In the genomic region with DNA sequence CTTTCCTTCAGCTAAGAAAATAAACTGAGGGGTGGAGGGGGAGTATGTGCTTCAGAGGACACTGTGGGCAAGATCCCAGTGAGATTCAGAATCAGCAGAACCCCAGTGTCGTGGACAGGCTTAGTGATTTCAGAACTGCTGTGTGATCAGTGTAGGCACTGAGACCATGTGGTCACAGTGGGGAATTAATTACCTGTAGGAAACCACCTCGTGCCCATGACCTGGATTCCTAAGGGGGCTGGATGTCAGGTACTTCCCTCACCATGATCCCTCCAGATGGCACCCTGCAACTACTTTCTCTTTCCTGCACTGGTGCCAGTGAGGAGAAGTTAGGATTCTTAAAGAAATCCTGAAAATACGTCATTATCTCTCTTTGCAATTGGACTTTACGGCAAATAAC, we compare ENCODE assay signal across 13 cellular contexts.
A peak's percentile ranks its signal among the peaks of the same experiment; 100 is the strongest.
DNase-seq lines count a peak whose midpoint lies in the region; ATAC-seq and TF ChIP-seq lines count a peak whose summit lies in the region.
"Had no signal": no experiment of that assay in that cellular context is flagged by ENCODE, and none has a peak within 500 bp of the region (broad histone marks: within the 10 kb centered on the region; RNA-seq: fewer than 3 reads in every experiment).

No MANE protein-coding gene starts in this region.

- H3K9ac ChIP-seq in HUES48 (ENCODE audit: low read depth, low read length) = no peak overlapping the region

- no peaks in the 10 kb centered on the region for H3K9me3 Mint-ChIP-seq in brain
- H3K9me3 Mint-ChIP-seq in activated CD4-positive, alpha-beta memory T cell treated with anti-CD3 and anti-CD28 coated beads, Interleukin-2, amount 10 ng/mL, durations not matched to agents 7 days and 5 days = no peaks in the 10 kb centered on the region

- CTCF ChIA-PET in activated CD4-positive, alpha-beta memory T cell treated with anti-CD3 and anti-CD28 coated beads, Interleukin-2, amount 10 ng/mL, durations not matched to agents 7 days and 5 days (lab: Charles Lee) = no interaction called here

- H3K36me3 Mint-ChIP-seq in brain = peaks cover 24% of the 10 kb centered on the region
- peaks cover 1% of the 10 kb centered on the region for H3K36me3 Mint-ChIP-seq in activated CD4-positive, alpha-beta memory T cell treated with anti-CD3 and anti-CD28 coated beads, Interleukin-2, amount 10 ng/mL, durations not matched to agents 7 days and 5 days (ENCODE audit: low read depth)

- H3K4me3 ChIP-seq in HUES48 (ENCODE audit: low read depth, low read length) = no peak overlapping the region
- H3K4me3 ChIP-seq: gastroesophageal sphincter, ovary, SJSA1, tibial artery had no signal

- in situ Hi-C loops in GM13977 (cut with MboI; ENCODE audit: low pct_unique_long_range_greater_than_20kb, low sequenced_read_pairs, unreplicated experiment) = no loop called here

- no peaks in the 10 kb centered on the region for H3K9me3 ChIP-seq in HUES48 (ENCODE audit: control insufficient read depth, insufficient read depth, low read length)
- H3K9me3 ChIP-seq: gastroesophageal sphincter, ovary, SJSA1, tibial artery had no signal

- H3K4me3 Mint-ChIP-seq in brain = no peak overlapping the region
- no peak overlapping the region for H3K4me3 Mint-ChIP-seq in activated CD4-positive, alpha-beta memory T cell treated with anti-CD3 and anti-CD28 coated beads, Interleukin-2, amount 10 ng/mL, durations not matched to agents 7 days and 5 days

- peak overlapping the region; percentile 2 for H3K27ac ChIP-seq in HUES48 (ENCODE audit: low read depth, low read length)
- H3K27ac ChIP-seq: gastroesophageal sphincter, ovary, SJSA1, tibial artery had no signal

- H3K27me3 ChIP-seq in HUES48 (ENCODE audit: control insufficient read depth, insufficient read depth, low read length) = no peaks in the 10 kb centered on the region
- H3K27me3 ChIP-seq: gastroesophageal sphincter, ovary, SJSA1, tibial artery had no signal

- DNase-seq in GM13977 (ENCODE audit: low spot score) (no peak), medulla oblongata (ENCODE audit: extremely low spot score) (peak; percentile 35), NCI-H187 treated with DMSO at 0.1 percent for 48 hours (lab: John Stamatoyannopoulos, UW) (no peak)
- DNase-seq in activated CD4-positive, alpha-beta memory T cell treated with anti-CD3 and anti-CD28 coated beads, Interleukin-2, amount 10 ng/mL, durations not matched to agents 7 days and 5 days = no peak
- DNase-seq: MM.1S, NCI-H2081, ovary, tibial artery had no signal

- no peak for ATAC-seq in GM18858 (IDR thresholded peaks at IDR 0.05; ENCODE audit: unreplicated experiment)
- ATAC-seq: gastroesophageal sphincter had no signal

- H3K27me3 Mint-ChIP-seq in brain = no peaks in the 10 kb centered on the region
- no peaks in the 10 kb centered on the region for H3K27me3 Mint-ChIP-seq in activated CD4-positive, alpha-beta memory T cell treated with anti-CD3 and anti-CD28 coated beads, Interleukin-2, amount 10 ng/mL, durations not matched to agents 7 days and 5 days

- TF ChIP-seq CTCF in GM13977 (IDR thresholded peaks at IDR 0.05; ENCODE audit: extremely low read depth, insufficient read depth, missing control alignments) (peak; percentile 15), brain (conservative IDR thresholded peaks at IDR 0.05) (no peak)

- H3K36me3 ChIP-seq in HUES48 (ENCODE audit: control insufficient read depth, insufficient read depth, low read length) = no peaks in the 10 kb centered on the region
- H3K36me3 ChIP-seq: ovary, SJSA1 had no signal

- peak overlapping the region in 3 of 5 experiments; percentile 69 to 91 (median 74) for H3K27ac Mint-ChIP-seq in brain
- H3K27ac Mint-ChIP-seq in activated CD4-positive, alpha-beta memory T cell treated with anti-CD3 and anti-CD28 coated beads, Interleukin-2, amount 10 ng/mL, durations not matched to agents 7 days and 5 days = no peak overlapping the region

- peaks cover 29% of the 10 kb centered on the region for H3K4me1 Mint-ChIP-seq in brain
- H3K4me1 Mint-ChIP-seq in activated CD4-positive, alpha-beta memory T cell treated with anti-CD3 and anti-CD28 coated beads, Interleukin-2, amount 10 ng/mL, durations not matched to agents 7 days and 5 days = no peaks in the 10 kb centered on the region

- H3K4me1 ChIP-seq in HUES48 (ENCODE audit: control insufficient read depth, insufficient read depth, low read length) = peaks cover 26% of the 10 kb centered on the region
- H3K4me1 ChIP-seq: tibial artery had no signal

- POLR2A ChIA-PET in activated CD4-positive, alpha-beta memory T cell treated with anti-CD3 and anti-CD28 coated beads, Interleukin-2, amount 10 ng/mL, durations not matched to agents 7 days and 5 days (lab: Charles Lee) = no interaction called here
